Comparison of ENCODE assay signal across 1 cellular context in the genomic region with DNA sequence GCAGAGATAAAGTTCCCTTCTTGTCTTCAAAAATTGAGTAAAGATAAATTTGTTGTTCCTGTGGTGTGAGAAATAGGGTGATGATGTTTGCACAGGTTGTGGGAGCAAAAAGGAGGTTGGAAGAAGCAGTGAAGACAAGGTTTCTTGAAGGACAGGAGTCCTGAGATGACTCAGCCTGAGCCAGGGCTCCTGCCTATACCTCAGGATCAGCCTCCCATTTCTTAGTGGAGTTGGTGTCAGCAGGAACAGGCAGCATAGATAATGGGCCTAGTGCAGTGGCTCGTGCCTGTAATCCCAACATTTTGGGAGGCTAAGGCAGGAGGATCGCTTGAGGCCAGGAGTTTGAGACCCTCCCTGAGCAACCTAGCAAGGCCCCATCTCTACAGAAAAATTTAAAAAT.
TF ChIP-seq lines count a peak whose summit lies in the region.

No MANE protein-coding gene starts in this region.

TF ChIP-seq in SK-N-SH, 30 proteins besides CTCF, POLR2A, EP300 and RAD21 (continued from another document):
- TF ChIP-seq, protein P1, sequence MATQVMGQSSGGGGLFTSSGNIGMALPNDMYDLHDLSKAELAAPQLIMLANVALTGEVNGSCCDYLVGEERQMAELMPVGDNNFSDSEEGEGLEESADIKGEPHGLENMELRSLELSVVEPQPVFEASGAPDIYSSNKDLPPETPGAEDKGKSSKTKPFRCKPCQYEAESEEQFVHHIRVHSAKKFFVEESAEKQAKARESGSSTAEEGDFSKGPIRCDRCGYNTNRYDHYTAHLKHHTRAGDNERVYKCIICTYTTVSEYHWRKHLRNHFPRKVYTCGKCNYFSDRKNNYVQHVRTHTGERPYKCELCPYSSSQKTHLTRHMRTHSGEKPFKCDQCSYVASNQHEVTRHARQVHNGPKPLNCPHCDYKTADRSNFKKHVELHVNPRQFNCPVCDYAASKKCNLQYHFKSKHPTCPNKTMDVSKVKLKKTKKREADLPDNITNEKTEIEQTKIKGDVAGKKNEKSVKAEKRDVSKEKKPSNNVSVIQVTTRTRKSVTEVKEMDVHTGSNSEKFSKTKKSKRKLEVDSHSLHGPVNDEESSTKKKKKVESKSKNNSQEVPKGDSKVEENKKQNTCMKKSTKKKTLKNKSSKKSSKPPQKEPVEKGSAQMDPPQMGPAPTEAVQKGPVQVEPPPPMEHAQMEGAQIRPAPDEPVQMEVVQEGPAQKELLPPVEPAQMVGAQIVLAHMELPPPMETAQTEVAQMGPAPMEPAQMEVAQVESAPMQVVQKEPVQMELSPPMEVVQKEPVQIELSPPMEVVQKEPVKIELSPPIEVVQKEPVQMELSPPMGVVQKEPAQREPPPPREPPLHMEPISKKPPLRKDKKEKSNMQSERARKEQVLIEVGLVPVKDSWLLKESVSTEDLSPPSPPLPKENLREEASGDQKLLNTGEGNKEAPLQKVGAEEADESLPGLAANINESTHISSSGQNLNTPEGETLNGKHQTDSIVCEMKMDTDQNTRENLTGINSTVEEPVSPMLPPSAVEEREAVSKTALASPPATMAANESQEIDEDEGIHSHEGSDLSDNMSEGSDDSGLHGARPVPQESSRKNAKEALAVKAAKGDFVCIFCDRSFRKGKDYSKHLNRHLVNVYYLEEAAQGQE (IDR thresholded peaks at IDR 0.05; ENCODE audit: low read depth, low read length) = no peak
- TF ChIP-seq SIN3A (IDR thresholded peaks at IDR 0.05; ENCODE audit: borderline replicate concordance, low read depth, low read length) (no peak), JUND (IDR thresholded peaks at IDR 0.05) (no peak), NRF1 (IDR thresholded peaks at IDR 0.05; ENCODE audit: low read depth, low read length) (no peak), PBX3 (IDR thresholded peaks at IDR 0.05) (no peak)
